8 cellular contexts compared by ENCODE assay signal in genomic region chr6:108592371-108593337, GRCh38. TPM values are rescaled to one million over a fixed set of nuclear protein-coding genes. Genes with fewer than 3 reads are reported as not detected.
DNase-seq lines count a peak whose midpoint lies in the region; ATAC-seq and TF ChIP-seq lines count a peak whose summit lies in the region.

No MANE protein-coding gene starts in this region.

- H3K27me3 ChIP-seq in kidney epithelial cell (ENCODE audit: control insufficient read depth, insufficient read depth, low read length), result no peaks in the 10 kb centered on the region
- H3K27me3 ChIP-seq in adrenal gland, result no peaks in the 10 kb centered on the region

- no peak for TF ChIP-seq CTCF in kidney epithelial cell (IDR thresholded peaks at IDR 0.05; ENCODE audit: insufficient read depth, low read length, poor library complexity, severe bottlenecking)
- no peak for TF ChIP-seq CTCF in adrenal gland (IDR thresholded peaks at IDR 0.05)

- no peak for TF ChIP-seq POLR2A in adrenal gland (IDR thresholded peaks at IDR 0.05)

- WGBS in adrenal gland, 4 donors, result 56 to 63% (median 61%) methylated on average over 10 of the region's 10 CpGs

- intact Hi-C loops in adrenal gland (cut with DNase I), result no loop called here

- no peak overlapping the region for H3K4me3 Mint-ChIP-seq in activated naive CD4-positive, alpha-beta T cell treated with anti-CD3 and anti-CD28 coated beads, Interleukin-2, amount 10 ng/mL, durations not matched to agents 7 days and 5 days

- H3K27me3 Mint-ChIP-seq in activated naive CD4-positive, alpha-beta T cell treated with anti-CD3 and anti-CD28 coated beads, Interleukin-2, amount 10 ng/mL, durations not matched to agents 7 days and 5 days, result no peaks in the 10 kb centered on the region

- no peaks in the 10 kb centered on the region for H3K9me3 Mint-ChIP-seq in activated naive CD4-positive, alpha-beta T cell treated with anti-CD3 and anti-CD28 coated beads, Interleukin-2, amount 10 ng/mL, durations not matched to agents 7 days and 5 days

- H3K36me3 ChIP-seq in kidney epithelial cell (ENCODE audit: control insufficient read depth, insufficient read depth, low read length), result peaks cover 1% of the 10 kb centered on the region
- no peaks in the 10 kb centered on the region for H3K36me3 ChIP-seq in adrenal gland (replicated peaks in 1 of 2)

- peak overlapping the region in 2 of 5 donors; percentile 55 to 82 for H3K27ac ChIP-seq in adrenal gland

- H3K9me3 ChIP-seq in adrenal gland (replicated peaks in 1 of 3), result no peaks in the 10 kb centered on the region

- H3K4me3 ChIP-seq in kidney epithelial cell (ENCODE audit: low read depth, low read length) (no peak overlapping the region), adrenal gland (no peak overlapping the region)

- CTCF ChIA-PET in activated naive CD4-positive, alpha-beta T cell treated with anti-CD3 and anti-CD28 coated beads, Interleukin-2, amount 10 ng/mL, durations not matched to agents 7 days and 5 days (lab: Charles Lee), result no interaction called here

- H3K27ac Mint-ChIP-seq in activated naive CD4-positive, alpha-beta T cell treated with anti-CD3 and anti-CD28 coated beads, Interleukin-2, amount 10 ng/mL, durations not matched to agents 7 days and 5 days, result peak overlapping the region; percentile 7

- peaks cover 4% of the 10 kb centered on the region for H3K36me3 Mint-ChIP-seq in activated naive CD4-positive, alpha-beta T cell treated with anti-CD3 and anti-CD28 coated beads, Interleukin-2, amount 10 ng/mL, durations not matched to agents 7 days and 5 days

- DNase-seq in NCI-H2227 (lab: John Stamatoyannopoulos, UW; ENCODE audit: unreplicated experiment) (peak; percentile 17), NCI-H2227 treated with DMSO at 0.1 percent for 48 hours (lab: John Stamatoyannopoulos, UW) (no peak), NCI-H82 treated with DMSO at 0.1 percent for 48 hours (lab: John Stamatoyannopoulos, UW; ENCODE audit: unreplicated experiment) (peak; percentile 38), kidney epithelial cell (ENCODE audit: low read depth) (peak; percentile 88), adrenal gland (no peak)
- peak; percentile 69 for DNase-seq in activated naive CD4-positive, alpha-beta T cell treated with anti-CD3 and anti-CD28 coated beads, Interleukin-2, amount 10 ng/mL, durations not matched to agents 7 days and 5 days
- peak; percentile 28 to 33 for DNase-seq in stimulated activated CD8-positive, alpha-beta memory T cell treated with anti-CD3 and anti-CD28 coated beads, Interleukin-7, amount 100 ng/mL, for 4 hours (ENCODE audit: low read depth in 2 of 2)

- H3K4me1 Mint-ChIP-seq in activated naive CD4-positive, alpha-beta T cell treated with anti-CD3 and anti-CD28 coated beads, Interleukin-2, amount 10 ng/mL, durations not matched to agents 7 days and 5 days, result peaks cover 36% of the 10 kb centered on the region

- ATAC-seq in HG02763 (IDR thresholded peaks at IDR 0.05; ENCODE audit: unreplicated experiment), result peak; percentile 84

- peaks cover 24 to 97% of the 10 kb centered on the region in 2 donors for H3K4me1 ChIP-seq in adrenal gland (replicated peaks in 1 of 2)

RNA-seq across cellular contexts. Expression of gene FOXO3, which starts 31.9 kb away (rescaled TPM):
- total RNA-seq in kidney epithelial cell (37.5 and 41.4 TPM in 2 replicates), adrenal gland (10 to 100 TPM; 18.3 to 38.7 (median 31.0) TPM)
- 10 to 100 TPM in 2 of 3 donors, 1 to 10 TPM in 1; 8.3 to 13.5 (median 11.7) TPM for polyA plus RNA-seq in adrenal gland

Comparison
In these comparisons a context has a peak if more than half of its experiments do, and no peak if none do; other contexts are left out.
1. DNase-seq: peak in NCI-H2227 (single experiment), NCI-H82 treated with DMSO at 0.1 percent for 48 hours (single experiment), activated naive CD4-positive, alpha-beta T cell treated with anti-CD3 and anti-CD28 coated beads, Interleukin-2, amount 10 ng/mL, durations not matched to agents 7 days and 5 days (single experiment), kidney epithelial cell (single experiment) and stimulated activated CD8-positive, alpha-beta memory T cell treated with anti-CD3 and anti-CD28 coated beads, Interleukin-7, amount 100 ng/mL, for 4 hours (2 of 2); none in NCI-H2227 treated with DMSO at 0.1 percent for 48 hours (single experiment) and adrenal gland (0 of 7).